7 cellular contexts compared by ENCODE assay signal in the genomic region with DNA sequence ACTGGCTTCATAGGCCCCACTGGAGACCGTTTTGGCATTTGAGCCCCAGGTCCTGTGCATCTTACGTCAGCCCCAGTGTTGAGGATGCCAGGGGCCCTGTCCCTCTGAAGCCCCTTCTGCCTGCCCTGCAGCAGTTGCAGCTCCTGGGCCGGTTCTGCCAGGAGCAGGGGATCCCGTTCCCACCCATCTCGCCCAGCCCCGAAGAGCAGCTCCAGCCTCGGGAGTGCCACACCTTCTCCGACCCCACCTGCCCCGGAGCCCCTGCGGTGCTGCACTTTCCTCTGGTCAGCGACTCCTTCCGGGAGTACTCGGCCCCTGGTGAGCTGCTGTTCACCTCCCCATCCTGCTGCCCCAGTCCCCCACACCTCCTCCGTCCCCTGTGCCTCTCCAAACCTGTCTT. TPM values are rescaled to one million over a fixed set of nuclear protein-coding genes. Genes with fewer than 3 reads are reported as not detected.
"Had no signal": no experiment of that assay in that cellular context is flagged by ENCODE, and none has a peak within 500 bp of the region (broad histone marks: within the 10 kb centered on the region; RNA-seq: fewer than 3 reads in every experiment).

No MANE protein-coding gene starts in this region.

- ATAC-seq: HepG2, K562 had no signal

- H3K9me3 Mint-ChIP-seq: IgD-negative memory B cell had no signal

- H3K27me3 Mint-ChIP-seq: IgD-negative memory B cell had no signal

- H3K4me3 ChIP-seq: K562 had no signal

- H3K27ac ChIP-seq: HL-60 had no signal

- H3K4me3 Mint-ChIP-seq: IgD-negative memory B cell had no signal

- DNase-seq: IMR-90, KBM-7, KG1 had no signal

RNA-seq across cellular contexts. Expression of gene SPTBN5, which starts 46.6 kb away (rescaled TPM):
- polyA plus RNA-seq: IgD-negative memory B cell, K562 had no signal
